Comparison of ENCODE assay signal across 14 cellular contexts in the genomic region with DNA sequence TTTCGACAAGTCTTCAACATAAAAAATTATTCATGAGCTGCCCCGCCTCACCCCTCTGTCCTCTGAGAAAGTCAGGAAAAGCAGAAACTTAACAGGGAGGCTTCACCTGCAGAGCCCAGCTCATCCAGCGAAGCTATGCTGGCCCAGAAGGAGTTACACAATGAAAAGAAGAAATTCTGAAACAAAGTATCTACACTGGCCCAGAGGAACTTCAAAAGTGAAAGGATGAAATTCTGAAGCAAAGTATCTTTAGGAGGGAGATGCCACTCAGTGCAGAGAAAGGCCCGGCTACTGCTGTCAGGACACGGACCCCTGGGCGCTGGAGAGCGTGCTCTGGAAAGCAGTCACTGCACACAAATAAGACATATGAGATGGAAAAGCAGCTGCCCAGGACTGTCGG. TPM values are rescaled to one million over a fixed set of nuclear protein-coding genes. Genes with fewer than 3 reads are reported as not detected.
DNase-seq lines count a peak whose midpoint lies in the region; ATAC-seq, FAIRE-seq and TF ChIP-seq lines count a peak whose summit lies in the region.
"Had no signal": no experiment of that assay in that cellular context is flagged by ENCODE, and none has a peak within 500 bp of the region (broad histone marks: within the 10 kb centered on the region; RNA-seq: fewer than 3 reads in every experiment).

No MANE protein-coding gene starts in this region.

- peaks cover 25% of the 10 kb centered on the region for H3K4me1 Mint-ChIP-seq in activated T-helper 1 cell treated with anti-CD3 and anti-CD28 coated beads, Interleukin-12 subunit alpha, Interleukin-12 subunit beta, Interleukin-2, Interleukin-4 antibody, amounts not matched to agents 30 ng/mL and 10 ng/mL and 1 ng/mL, durations not matched to agents 14 hours and 24 hours and 36 hours (ENCODE audit: low read depth)
- H3K4me1 Mint-ChIP-seq in naive B cell: peaks cover 20 to 40% (median 37%) of the 10 kb centered on the region in 3 donors

- peak overlapping the region in 7 of 10 experiments; percentile 65 to 100 (median 93); a peak in 11 of 20 replicates for H3K4me3 ChIP-seq in BLaER1 treated with 17β-estradiol and CSF1 and Interleukin-3, amounts not matched to agents 10 nM and 100 nM
- H3K4me3 ChIP-seq in DOHH2 (ENCODE audit: low read length): no peak overlapping the region

- H3K27me3 ChIP-seq in BLaER1 treated with 17β-estradiol and CSF1 and Interleukin-3, amounts not matched to agents 10 nM and 100 nM: no peaks in the 10 kb centered on the region
- H3K27me3 ChIP-seq in DOHH2 (ENCODE audit: control insufficient read depth, low read length): no peaks in the 10 kb centered on the region

- FAIRE-seq in GM12892 (lab: Jason Lieb, UNC): no peak

- no peak for TF ChIP-seq POLR2A in GM12892 (IDR thresholded peaks at IDR 0.05; ENCODE audit: low read depth, low read length)

- peak overlapping the region; percentile 27 for H3K27ac Mint-ChIP-seq in activated T-helper 1 cell treated with anti-CD3 and anti-CD28 coated beads, Interleukin-12 subunit alpha, Interleukin-12 subunit beta, Interleukin-2, Interleukin-4 antibody, amounts not matched to agents 30 ng/mL and 10 ng/mL and 1 ng/mL, durations not matched to agents 14 hours and 24 hours and 36 hours
- H3K27ac Mint-ChIP-seq in naive B cell: peak overlapping the region; percentile 82 to 98 (median 90)

- H3K9me3 ChIP-seq in BLaER1 treated with 17β-estradiol and CSF1 and Interleukin-3, amounts not matched to agents 10 nM and 100 nM (replicated peaks in 1 of 11): no peaks in the 10 kb centered on the region
- H3K9me3 ChIP-seq in DOHH2 (ENCODE audit: control insufficient read depth, insufficient read depth, low read length): no peaks in the 10 kb centered on the region

- intact Hi-C loops in activated T-helper 1 cell treated with anti-CD3 and anti-CD28 coated beads, Interleukin-12 subunit alpha, Interleukin-12 subunit beta, Interleukin-2, Interleukin-4 antibody, amounts not matched to agents 30 ng/mL and 10 ng/mL and 1 ng/mL, durations not matched to agents 14 hours and 24 hours and 36 hours (cut with micrococcal nuclease): loop anchor here (5.0 kb wide), 2 partner anchors 193 to 242 kb away; a partner anchor contains a TSS

- no peak for DNase-seq in activated T-helper 1 cell treated with anti-CD3 and anti-CD28 coated beads, Interleukin-12 subunit alpha, Interleukin-12 subunit beta, Interleukin-2, Interleukin-4 antibody, amounts not matched to agents 30 ng/mL and 10 ng/mL and 1 ng/mL, durations not matched to agents 14 hours and 24 hours and 36 hours (ENCODE audit: low spot score)
- DNase-seq in naive B cell (no peak), nucleus accumbens (lab: John Stamatoyannopoulos, UW) (no peak), GM12892 (ENCODE audit: insufficient read length) (no peak)
- DNase-seq: hippocampal formation, left ventricle myocardium superior, NCI-H526 treated with DMSO at 0.1 percent for 48 hours, posterior cingulate gyrus had no signal

- peak overlapping the region in 10 of 11 experiments; percentile 13 to 82 (median 73); a peak in 17 of 22 replicates for H3K9ac ChIP-seq in BLaER1 treated with 17β-estradiol and CSF1 and Interleukin-3, amounts not matched to agents 10 nM and 100 nM

- no peaks in the 10 kb centered on the region for H3K27me3 Mint-ChIP-seq in activated T-helper 1 cell treated with anti-CD3 and anti-CD28 coated beads, Interleukin-12 subunit alpha, Interleukin-12 subunit beta, Interleukin-2, Interleukin-4 antibody, amounts not matched to agents 30 ng/mL and 10 ng/mL and 1 ng/mL, durations not matched to agents 14 hours and 24 hours and 36 hours (ENCODE audit: insufficient read depth)
- no peaks in the 10 kb centered on the region for H3K27me3 Mint-ChIP-seq in naive B cell

- no peak for TF ChIP-seq CTCF in DOHH2 (IDR thresholded peaks at IDR 0.05; ENCODE audit: low read depth, low read length, poor library complexity, severe bottlenecking)

- peaks cover 2% of the 10 kb centered on the region for H3K36me3 Mint-ChIP-seq in activated T-helper 1 cell treated with anti-CD3 and anti-CD28 coated beads, Interleukin-12 subunit alpha, Interleukin-12 subunit beta, Interleukin-2, Interleukin-4 antibody, amounts not matched to agents 30 ng/mL and 10 ng/mL and 1 ng/mL, durations not matched to agents 14 hours and 24 hours and 36 hours (ENCODE audit: low read depth)
- no peaks in the 10 kb centered on the region for H3K36me3 Mint-ChIP-seq in naive B cell

- H3K27ac ChIP-seq in BLaER1 treated with 17β-estradiol and CSF1 and Interleukin-3, amounts not matched to agents 10 nM and 100 nM: peak overlapping the region in 7 of 11 experiments; percentile 16 to 76 (median 53); a peak in 8 of 22 replicates
- H3K27ac ChIP-seq in DOHH2 (ENCODE audit: low read depth, low read length): no peak overlapping the region
- H3K27ac ChIP-seq: epithelial cell of prostate had no signal

- peaks cover 47 to 84% (median 60%) of the 10 kb centered on the region in 11 experiments; a peak in 21 of 22 replicates for H4K20me1 ChIP-seq in BLaER1 treated with 17β-estradiol and CSF1 and Interleukin-3, amounts not matched to agents 10 nM and 100 nM
- no peaks in the 10 kb centered on the region for H4K20me1 ChIP-seq in DOHH2 (ENCODE audit: control insufficient read depth, insufficient read depth, low read depth, low read length)

- H3K4me2 ChIP-seq in BLaER1 treated with 17β-estradiol and CSF1 and Interleukin-3, amounts not matched to agents 10 nM and 100 nM: peak overlapping the region; percentile 86 to 100 (median 98)
- H3K4me2 ChIP-seq in DOHH2 (ENCODE audit: low read length): 0 out of 2 replicates have a peak overlapping the region, but pooled peaks have one; percentile 2

- ATAC-seq in naive B cell (ENCODE audit: low read depth in 2 of 2): no peak
- no peak for ATAC-seq in HG03442 (IDR thresholded peaks at IDR 0.05; ENCODE audit: unreplicated experiment)
- ATAC-seq in GM18511 (IDR thresholded peaks at IDR 0.05; ENCODE audit: unreplicated experiment): no peak
- ATAC-seq: left ventricle myocardium superior had no signal

- peaks cover 14% of the 10 kb centered on the region for H3K79me2 ChIP-seq in DOHH2 (ENCODE audit: control insufficient read depth, low read length)

- peaks cover 46 to 75% (median 60%) of the 10 kb centered on the region in 10 experiments for H3K4me1 ChIP-seq in BLaER1 treated with 17β-estradiol and CSF1 and Interleukin-3, amounts not matched to agents 10 nM and 100 nM
- H3K4me1 ChIP-seq in DOHH2 (ENCODE audit: control insufficient read depth, low read length): peaks cover 30% of the 10 kb centered on the region

- peaks cover 7% of the 10 kb centered on the region for H3F3A ChIP-seq in DOHH2 (ENCODE audit: control insufficient read depth, insufficient read depth)

- H3K36me3 ChIP-seq in BLaER1 treated with 17β-estradiol and CSF1 and Interleukin-3, amounts not matched to agents 10 nM and 100 nM: peaks cover 7 to 60% (median 29%) of the 10 kb centered on the region in 11 experiments; a peak in 21 of 22 replicates
- H3K36me3 ChIP-seq in DOHH2 (ENCODE audit: control insufficient read depth, low read length): peaks cover 14% of the 10 kb centered on the region

- H3K9me3 Mint-ChIP-seq in activated T-helper 1 cell treated with anti-CD3 and anti-CD28 coated beads, Interleukin-12 subunit alpha, Interleukin-12 subunit beta, Interleukin-2, Interleukin-4 antibody, amounts not matched to agents 30 ng/mL and 10 ng/mL and 1 ng/mL, durations not matched to agents 14 hours and 24 hours and 36 hours: no peaks in the 10 kb centered on the region
- no peaks in the 10 kb centered on the region for H3K9me3 Mint-ChIP-seq in naive B cell

- no peaks in the 10 kb centered on the region for H3K9me2 ChIP-seq in DOHH2 (replicated peaks; ENCODE audit: control insufficient read depth, low read length)

- peak overlapping the region; percentile 84 for H3K4me3 Mint-ChIP-seq in activated T-helper 1 cell treated with anti-CD3 and anti-CD28 coated beads, Interleukin-12 subunit alpha, Interleukin-12 subunit beta, Interleukin-2, Interleukin-4 antibody, amounts not matched to agents 30 ng/mL and 10 ng/mL and 1 ng/mL, durations not matched to agents 14 hours and 24 hours and 36 hours
- peak overlapping the region; percentile 71 to 95 (median 85) for H3K4me3 Mint-ChIP-seq in naive B cell

RNA-seq across cellular contexts. Expression of a gene that starts 1.6 kb away (rescaled TPM):
- total RNA-seq in activated T-helper 1 cell treated with anti-CD3 and anti-CD28 coated beads, Interleukin-12 subunit alpha, Interleukin-12 subunit beta, Interleukin-2, Interleukin-4 antibody, amounts not matched to agents 30 ng/mL and 10 ng/mL and 1 ng/mL, durations not matched to agents 14 hours and 24 hours and 36 hours: 21.9 and 23.8 TPM in 2 replicates
- 10 to 100 TPM in 3 of 6 donors, 1 to 10 TPM in 3; 6.1 to 21.4 (median 9.5) TPM for polyA plus RNA-seq in naive B cell (ENCODE audit: low read depth in 6 of 6)
- 9.9 TPM for polyA plus RNA-seq in GM12892 (2012; ENCODE audit: missing spikeins)

RNA-seq across cellular contexts. Expression of a gene that starts 1.8 kb away (rescaled TPM):
- total RNA-seq in activated T-helper 1 cell treated with anti-CD3 and anti-CD28 coated beads, Interleukin-12 subunit alpha, Interleukin-12 subunit beta, Interleukin-2, Interleukin-4 antibody, amounts not matched to agents 30 ng/mL and 10 ng/mL and 1 ng/mL, durations not matched to agents 14 hours and 24 hours and 36 hours: 63.1 and 65.4 TPM in 2 replicates
- 100 to 1,000 TPM in 1 of 6 donors, 10 to 100 TPM in 5; 87.3 to 100 (median 90.9) TPM for polyA plus RNA-seq in naive B cell (ENCODE audit: low read depth in 6 of 6)
- 78.6 TPM for polyA plus RNA-seq in GM12892 (2012; ENCODE audit: missing spikeins)

RNA-seq across cellular contexts. Expression of a gene that starts 11.3 kb away (rescaled TPM):
- total RNA-seq in activated T-helper 1 cell treated with anti-CD3 and anti-CD28 coated beads, Interleukin-12 subunit alpha, Interleukin-12 subunit beta, Interleukin-2, Interleukin-4 antibody, amounts not matched to agents 30 ng/mL and 10 ng/mL and 1 ng/mL, durations not matched to agents 14 hours and 24 hours and 36 hours: not detected in 2 replicates
- not detected for polyA plus RNA-seq in naive B cell (ENCODE audit: low read depth in 6 of 6)
- polyA plus RNA-seq in GM12892 (2012; ENCODE audit: missing spikeins): not detected
- total RNA-seq: HT1080, left ventricle myocardium superior had no signal

RNA-seq across cellular contexts. Expression of a gene that starts 43.4 kb away (rescaled TPM):
- total RNA-seq in activated T-helper 1 cell treated with anti-CD3 and anti-CD28 coated beads, Interleukin-12 subunit alpha, Interleukin-12 subunit beta, Interleukin-2, Interleukin-4 antibody, amounts not matched to agents 30 ng/mL and 10 ng/mL and 1 ng/mL, durations not matched to agents 14 hours and 24 hours and 36 hours: 301 and 303 TPM in 2 replicates
- 100 to 1,000 TPM; 330 to 484 (median 384) TPM for polyA plus RNA-seq in naive B cell (ENCODE audit: low read depth in 6 of 6)
- polyA plus RNA-seq in GM12892 (2012; ENCODE audit: missing spikeins): 180 TPM

RNA-seq across cellular contexts. Expression of a gene that starts 51.6 kb away (rescaled TPM):
- total RNA-seq in activated T-helper 1 cell treated with anti-CD3 and anti-CD28 coated beads, Interleukin-12 subunit alpha, Interleukin-12 subunit beta, Interleukin-2, Interleukin-4 antibody, amounts not matched to agents 30 ng/mL and 10 ng/mL and 1 ng/mL, durations not matched to agents 14 hours and 24 hours and 36 hours: 95.4 and 97.3 TPM in 2 replicates
- polyA plus RNA-seq in naive B cell (ENCODE audit: low read depth in 6 of 6): under 1 TPM in 5 of 6 donors, not detected in 1; 0.08 to 0.27 (median 0.17) TPM
- 6.4 TPM for polyA plus RNA-seq in GM12892 (2012; ENCODE audit: missing spikeins)
